ENCODE assay signal across 8 cellular contexts in the genomic region with DNA sequence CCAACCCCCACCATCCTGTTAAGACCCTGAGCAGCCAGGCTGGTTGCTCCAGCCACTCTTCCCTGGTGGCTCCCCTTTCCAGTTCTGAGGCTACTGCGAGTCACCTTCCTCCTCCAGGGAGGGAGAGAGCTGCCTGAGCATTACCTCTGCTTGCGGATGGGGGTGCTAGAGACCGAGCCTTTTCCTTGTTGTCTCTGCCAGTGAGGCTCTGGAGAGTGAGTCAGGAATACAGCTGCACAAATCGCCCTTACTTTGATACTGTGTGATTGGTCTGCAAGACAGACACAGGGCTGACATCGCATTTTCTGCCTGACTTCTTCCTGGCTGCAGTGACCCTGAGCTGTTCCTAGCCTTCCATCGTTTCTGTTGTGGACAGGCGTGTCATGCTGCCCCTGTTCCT. TPM values are rescaled to one million over a fixed set of nuclear protein-coding genes. Genes with fewer than 3 reads are reported as not detected.
DNase-seq lines count a peak whose midpoint lies in the region; ATAC-seq, FAIRE-seq and TF ChIP-seq lines count a peak whose summit lies in the region.

No MANE protein-coding gene starts in this region.

- CTCF ChIA-PET in endothelial cell of umbilical vein (lab: Charles Lee) = interaction anchor here (0.7 to 4.6 kb wide), 25 partner anchors 9 to 818 kb away, joined by 3 to 116 read pairs (median 4); no protein-coding TSS in a partner anchor

- no peak overlapping the region for H2BK15ac ChIP-seq in mesendoderm (replicated peaks; ENCODE audit: low read depth)

- no peak overlapping the region for H4K5ac ChIP-seq in mesendoderm (ENCODE audit: low read length)

- H3K79me2 ChIP-seq in OCI-LY3 (ENCODE audit: low read length) (no peaks in the 10 kb centered on the region), endothelial cell of umbilical vein (ENCODE audit: control insufficient read depth, insufficient read depth, low read length) (no peaks in the 10 kb centered on the region), mesendoderm (ENCODE audit: control insufficient read depth, insufficient read depth, low read length) (no peaks in the 10 kb centered on the region)

- TF ChIP-seq POLR2A in endothelial cell of umbilical vein (IDR thresholded peaks at IDR 0.05; ENCODE audit: low read depth, low read length) = no peak

- H3K36me3 ChIP-seq in OCI-LY3 (replicated peaks; ENCODE audit: low read depth, low read length) (no peaks in the 10 kb centered on the region), endothelial cell of umbilical vein (ENCODE audit: control insufficient read depth in 2 of 2, extremely low read depth in 1 of 2, insufficient read depth in 2 of 2, low read length in 2 of 2) (no peaks in the 10 kb centered on the region), mesendoderm (ENCODE audit: control insufficient read depth, insufficient read depth, low read length) (no peaks in the 10 kb centered on the region)

- H3K9me3 ChIP-seq in OCI-LY3 (ENCODE audit: insufficient read depth, low read length) (no peaks in the 10 kb centered on the region), endothelial cell of umbilical vein (replicated peaks; ENCODE audit: control insufficient read depth, insufficient read depth, low read length) (no peaks in the 10 kb centered on the region)

- no peaks in the 10 kb centered on the region for H3K9me1 ChIP-seq in endothelial cell of umbilical vein (replicated peaks; ENCODE audit: control insufficient read depth, extremely low read depth, insufficient read depth, low read length)

- intact Hi-C loops in endothelial cell of umbilical vein (cut with micrococcal nuclease) = loop anchor here (1.0 to 10.0 kb wide), 4 partner anchors 32 to 236 kb away; no protein-coding TSS in a partner anchor

- H3K27ac ChIP-seq in OCI-LY3 (ENCODE audit: low read length) (no peak overlapping the region), endothelial cell of umbilical vein (ENCODE audit: insufficient read depth, low read depth, low read length) (no peak overlapping the region), mesendoderm (ENCODE audit: low read depth, low read length) (no peak overlapping the region)

- H2BK5ac ChIP-seq in mesendoderm (ENCODE audit: low read length) = no peak overlapping the region

- no peak overlapping the region for H3K4ac ChIP-seq in mesendoderm (ENCODE audit: low read depth, low read length)

- no peak overlapping the region for H2AK5ac ChIP-seq in mesendoderm (ENCODE audit: low read length)

- H2AFZ ChIP-seq in OCI-LY3 (ENCODE audit: low read depth, low read length) = no peak overlapping the region
- no peak overlapping the region for H2AFZ ChIP-seq in endothelial cell of umbilical vein (ENCODE audit: low read depth, low read length)

- BruUV-seq in endothelial cell of umbilical vein (replicated peaks; lab: Mats Ljungman, UMichigan) = no TSS peak

- H3K18ac ChIP-seq in mesendoderm (ENCODE audit: low read length) = no peak overlapping the region

- H3K4me3 ChIP-seq in OCI-LY3 (ENCODE audit: low read length) = no peak overlapping the region
- H3K4me3 ChIP-seq in endothelial cell of umbilical vein (replicated peaks in 1 of 3; ENCODE audit: insufficient read depth in 1 of 3, low read depth in 1 of 3, low read length in 3 of 3) = no peak overlapping the region
- H3K4me3 ChIP-seq in mesendoderm (ENCODE audit: low read length) = no peak overlapping the region

- TF ChIP-seq CTCF in OCI-LY3 (IDR thresholded peaks at IDR 0.05; ENCODE audit: low read depth, low read length) = peak; percentile 17; the same call in 1 of the 2 replicates
- peak; percentile 72 to 82 for TF ChIP-seq CTCF in endothelial cell of umbilical vein (IDR thresholded peaks at IDR 0.05; ENCODE audit: extremely low read depth in 1 of 2, insufficient read depth in 1 of 2, low read depth in 1 of 2, low read length in 2 of 2)

- H3K9ac ChIP-seq in OCI-LY3 (ENCODE audit: low read length) (no peak overlapping the region), endothelial cell of umbilical vein (replicated peaks; ENCODE audit: extremely low read depth, insufficient read depth, low read length) (no peak overlapping the region), mesendoderm (ENCODE audit: low read length) (peak overlapping the region; percentile 29)

- no peaks in the 10 kb centered on the region for H4K20me1 ChIP-seq in OCI-LY3 (ENCODE audit: insufficient read depth, low read length)
- no peaks in the 10 kb centered on the region for H4K20me1 ChIP-seq in endothelial cell of umbilical vein (replicated peaks; ENCODE audit: control insufficient read depth, extremely low read depth, insufficient read depth, low read length)

- POLR2A ChIA-PET in endothelial cell of umbilical vein (lab: Charles Lee) = no interaction called here

- H3K27me3 ChIP-seq in OCI-LY3 (ENCODE audit: low read depth, low read length) (no peaks in the 10 kb centered on the region), endothelial cell of umbilical vein (ENCODE audit: control insufficient read depth in 2 of 2, insufficient read depth in 2 of 2, low read length in 2 of 2) (no peaks in the 10 kb centered on the region), mesendoderm (ENCODE audit: insufficient read depth, low read length, poor library complexity) (no peaks in the 10 kb centered on the region)

- DNase-seq in GM04503 (ENCODE audit: low read depth) (peak; percentile 54), endothelial cell of umbilical vein (ENCODE audit: low read depth, low spot score) (peak; percentile 88), mesendoderm (peak; percentile 91), NCI-H2081 (lab: John Stamatoyannopoulos, UW) (no peak)
- no peak for DNase-seq in NK-92 treated with Interleukin-12 subunit alpha and Interleukin-12 subunit beta, amount 100 ng/mL, for 24 hours (lab: John Stamatoyannopoulos, UW)

- H3K4me2 ChIP-seq in OCI-LY3 (ENCODE audit: low read length) (no peak overlapping the region), endothelial cell of umbilical vein (ENCODE audit: insufficient read depth, low read length) (no peak overlapping the region), mesendoderm (ENCODE audit: low read length) (no peak overlapping the region)

- H2BK120ac ChIP-seq in mesendoderm (ENCODE audit: low read depth, low read length) = no peak overlapping the region

- ATAC-seq in GM19328 (IDR thresholded peaks at IDR 0.05; ENCODE audit: unreplicated experiment) = no peak
- no peak for ATAC-seq in GM21737 (IDR thresholded peaks at IDR 0.05; ENCODE audit: unreplicated experiment)

- no peak overlapping the region for H3K23ac ChIP-seq in mesendoderm (ENCODE audit: low read length)

- H3K56ac ChIP-seq in mesendoderm (ENCODE audit: low read length) = peak overlapping the region; percentile 73

- H3K79me1 ChIP-seq in mesendoderm (ENCODE audit: low read length) = peaks cover 1% of the 10 kb centered on the region

- WGBS in mesendoderm (ENCODE audit: extremely low coverage, insufficient coverage, low lambda C conversion rate) = no CpG with 5 or more reads among the region's 7 CpGs

- H3K4me1 ChIP-seq in OCI-LY3 (ENCODE audit: low read length) = 0 out of 2 replicates have a peak, but pooled peaks cover 6% of the 10 kb centered on the region
- H3K4me1 ChIP-seq in endothelial cell of umbilical vein (ENCODE audit: control insufficient read depth, extremely low read depth, insufficient read depth, low read length) = no peaks in the 10 kb centered on the region
- peaks cover 2% of the 10 kb centered on the region for H3K4me1 ChIP-seq in mesendoderm (ENCODE audit: control insufficient read depth, low read depth, low read length)

- dilution Hi-C loops in endothelial cell of umbilical vein (cut with MboI; ENCODE audit: extremely low pct_ligation_motif_present, low sequenced_read_pairs) = loop anchor here (25.0 kb wide), 1 partner anchor 245 kb away; no protein-coding TSS in a partner anchor

- FAIRE-seq in endothelial cell of umbilical vein (lab: Jason Lieb, UNC) = peak; percentile 93

- no peak overlapping the region for H4K8ac ChIP-seq in mesendoderm (ENCODE audit: low read depth, low read length)

TF ChIP-seq in endothelial cell of umbilical vein, 7 proteins besides CTCF, POLR2A, EP300 and RAD21:
- TF ChIP-seq, protein P1, sequence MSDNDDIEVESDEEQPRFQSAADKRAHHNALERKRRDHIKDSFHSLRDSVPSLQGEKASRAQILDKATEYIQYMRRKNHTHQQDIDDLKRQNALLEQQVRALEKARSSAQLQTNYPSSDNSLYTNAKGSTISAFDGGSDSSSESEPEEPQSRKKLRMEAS (IDR thresholded peaks at IDR 0.05; ENCODE audit: insufficient read depth, insufficient read length) = no peak
- peak; percentile 57 for TF ChIP-seq FOS (IDR thresholded peaks at IDR 0.05; ENCODE audit: borderline replicate concordance, insufficient read depth, low read length)
- no peak for TF ChIP-seq EZH2 (IDR thresholded peaks at IDR 0.05; ENCODE audit: borderline replicate concordance, low read depth, low read length, severe bottlenecking)
- no peak for TF ChIP-seq MYC (IDR thresholded peaks at IDR 0.05; ENCODE audit: low read depth, low read length)
- no peak for TF ChIP-seq POLR2AphosphoS5 (IDR thresholded peaks at IDR 0.05; ENCODE audit: insufficient read depth, low read depth, low read length)

RNA-seq across cellular contexts. Expression of a gene that starts 41.2 kb away (rescaled TPM):
- 9.8 and 10.4 TPM in 2 replicates for total RNA-seq in endothelial cell of umbilical vein
- 25.1 and 32.3 TPM in 2 replicates for polyA plus RNA-seq in endothelial cell of umbilical vein
- polyA plus RNA-seq in endothelial cell of umbilical vein (2011; cell fraction: cytosol; rRNA removed) = 16.8 and 17.9 TPM in 2 replicates
- 10.2 and 15.0 TPM in 2 replicates for polyA plus RNA-seq in endothelial cell of umbilical vein (2011; cell fraction: nucleus; rRNA removed)
- 13.7 and 14.0 TPM in 2 replicates for polyA plus RNA-seq in endothelial cell of umbilical vein (2012)
- 15.2 and 16.2 TPM in 2 replicates for polyA minus RNA-seq in endothelial cell of umbilical vein
- 13.5 TPM for polyA minus RNA-seq in endothelial cell of umbilical vein (2011; cell fraction: cytosol; rRNA and poly(A)+ RNA removed)
- 14.7 and 19.6 TPM in 2 replicates for polyA minus RNA-seq in endothelial cell of umbilical vein (2011; cell fraction: nucleus; rRNA and poly(A)+ RNA removed)
- 10.0 TPM for polyA plus RNA-seq in mesendoderm (2013, experiment 1 of 2)
- 8.8 TPM for polyA plus RNA-seq in mesendoderm (2013, experiment 2 of 2)

Comparison
In these comparisons a context has a peak if more than half of its experiments do, and no peak if none do; other contexts are left out.
1. DNase-seq: peak in GM04503 (single experiment), endothelial cell of umbilical vein (single experiment) and mesendoderm (single experiment); none in NK-92 treated with Interleukin-12 subunit alpha and Interleukin-12 subunit beta, amount 100 ng/mL, for 24 hours (single experiment) and NCI-H2081 (0 of 2).